8 cellular contexts compared by ENCODE assay signal in genomic region chr10:69413221-69413865, GRCh38. TPM values are rescaled to one million over a fixed set of nuclear protein-coding genes. Genes with fewer than 3 reads are reported as not detected.
DNase-seq lines count a peak whose midpoint lies in the region; ATAC-seq and TF ChIP-seq lines count a peak whose summit lies in the region.

No MANE protein-coding gene starts in this region.

- no peaks in the 10 kb centered on the region for H3K9me3 Mint-ChIP-seq in naive thymus-derived CD8-positive, alpha-beta T cell

- peaks cover 0 to 4% (median 2%) of the 10 kb centered on the region in 5 donors for H3K27me3 Mint-ChIP-seq in naive thymus-derived CD8-positive, alpha-beta T cell

- no peak overlapping the region for H3K27ac ChIP-seq in WERI-Rb-1

- peak; percentile 70 for TF ChIP-seq CTCF in GM12874 (IDR thresholded peaks at IDR 0.05; ENCODE audit: insufficient read depth, low read depth, low read length)
- TF ChIP-seq CTCF in WERI-Rb-1 (IDR thresholded peaks at IDR 0.05; ENCODE audit: low read depth, low read length), result peak; percentile 77
- peak; percentile 73 for TF ChIP-seq CTCF in fibroblast of mammary gland (conservative IDR thresholded peaks at IDR 0.05; ENCODE audit: control insufficient read depth, insufficient read depth, low read depth, low read length)

- POLR2A ChIA-PET in naive thymus-derived CD8-positive, alpha-beta T cell (lab: Charles Lee), result no interaction called here

- ATAC-seq in naive thymus-derived CD8-positive, alpha-beta T cell, result no peak
- no peak for ATAC-seq in HG03354 (IDR thresholded peaks at IDR 0.05; ENCODE audit: poor library complexity, severe bottlenecking, unreplicated experiment)

- DNase-seq in NAMALWA (ENCODE audit: low spot score), result peak; percentile 40
- peak; percentile 72 for DNase-seq in WERI-Rb-1
- DNase-seq in fibroblast of mammary gland (ENCODE audit: low read depth), result peak; percentile 73
- DNase-seq in naive thymus-derived CD8-positive, alpha-beta T cell, result peak in 6 of 10 donors; percentile 17 to 72 (median 36)
- no peak for DNase-seq in HPDE6-E6E7 (ENCODE audit: extremely low spot score)
- no peak for DNase-seq in COR-L47 (lab: John Stamatoyannopoulos, UW)

- no peak overlapping the region for H3K4me3 Mint-ChIP-seq in naive thymus-derived CD8-positive, alpha-beta T cell

- no peaks in the 10 kb centered on the region for H3K36me3 ChIP-seq in WERI-Rb-1

- no peaks in the 10 kb centered on the region for H3K9me3 ChIP-seq in WERI-Rb-1 (ENCODE audit: severe bottlenecking)

- H3K4me1 Mint-ChIP-seq in naive thymus-derived CD8-positive, alpha-beta T cell, result peaks cover 6 to 18% (median 16%) of the 10 kb centered on the region in 4 donors

- H3K27ac Mint-ChIP-seq in naive thymus-derived CD8-positive, alpha-beta T cell, result no peak overlapping the region

- no peaks in the 10 kb centered on the region for H3K36me3 Mint-ChIP-seq in naive thymus-derived CD8-positive, alpha-beta T cell

- H3K27me3 ChIP-seq in WERI-Rb-1 (ENCODE audit: insufficient read depth, low read depth, severe bottlenecking), result no peaks in the 10 kb centered on the region

- H3K4me3 ChIP-seq in WERI-Rb-1 (ENCODE audit: low read depth, low read length) (no peak overlapping the region), fibroblast of mammary gland (ENCODE audit: control insufficient read depth, low read depth, low read length) (no peak overlapping the region)

RNA-seq across cellular contexts. Expression of gene TACR2, which starts 3.4 kb away (rescaled TPM):
- total RNA-seq in naive thymus-derived CD8-positive, alpha-beta T cell, result not detected
- polyA plus RNA-seq in naive thymus-derived CD8-positive, alpha-beta T cell, result not detected

RNA-seq across cellular contexts. Expression of gene TSPAN15, which starts 37.9 kb away (rescaled TPM):
- total RNA-seq in naive thymus-derived CD8-positive, alpha-beta T cell, result under 1 TPM; 0.55 to 0.68 TPM
- 1 to 10 TPM in 1 of 3 donors, under 1 TPM in 1, not detected in 1; 0.92 to 1.1 TPM for polyA plus RNA-seq in naive thymus-derived CD8-positive, alpha-beta T cell

Comparison
In these comparisons a context has a peak if more than half of its experiments do, and no peak if none do; other contexts are left out.
1. DNase-seq: peak in NAMALWA (single experiment), WERI-Rb-1 (single experiment), fibroblast of mammary gland (single experiment) and naive thymus-derived CD8-positive, alpha-beta T cell (6 of 10); none in HPDE6-E6E7 (single experiment) and COR-L47 (single experiment).
2. Peak in every context shown above with its lines, with median percentiles within 50 percentile points of each other: CTCF ChIP-seq.